ENCODE assay signal across 8 cellular contexts in genomic region chr4:152500798-152501434, GRCh38. TPM values are rescaled to one million over a fixed set of nuclear protein-coding genes. Genes with fewer than 3 reads are reported as not detected.
DNase-seq lines count a peak whose midpoint lies in the region; ATAC-seq, FAIRE-seq and TF ChIP-seq lines count a peak whose summit lies in the region.

No MANE protein-coding gene starts in this region.

- TF ChIP-seq CTCF in RWPE1 (conservative IDR thresholded peaks at IDR 0.05; ENCODE audit: low read depth) (peak; percentile 82), astrocyte (IDR thresholded peaks at IDR 0.05; ENCODE audit: insufficient read depth, low read depth, low read length) (peak; percentile 87), smooth muscle cell (IDR thresholded peaks at IDR 0.05; ENCODE audit: borderline replicate concordance, insufficient read depth, poor library complexity, severe bottlenecking) (peak; percentile 89)

- H3K4me1 ChIP-seq in astrocyte (ENCODE audit: insufficient read depth, low read length) (no peaks in the 10 kb centered on the region), smooth muscle cell (ENCODE audit: low read depth) (peaks cover 10% of the 10 kb centered on the region)

- H3K9ac ChIP-seq in astrocyte (ENCODE audit: low read length): no peak overlapping the region
- no peak overlapping the region for H3K9ac ChIP-seq in smooth muscle cell (ENCODE audit: low read depth)

- ATAC-seq in GM21619 (IDR thresholded peaks at IDR 0.05; ENCODE audit: unreplicated experiment): peak; percentile 42

- peak; percentile 96 for FAIRE-seq in astrocyte (lab: Jason Lieb, UNC)

- H3K9me3 Mint-ChIP-seq in astrocyte (ENCODE audit: unreplicated experiment): no peaks in the 10 kb centered on the region

- peak; percentile 55 to 59 for DNase-seq in NCI-H2081 (lab: John Stamatoyannopoulos, UW)
- no peak for DNase-seq in NCI-H2081 treated with DMSO at 0.1 percent for 48 hours (lab: John Stamatoyannopoulos, UW)
- DNase-seq in Kasumi-1 (lab: John Stamatoyannopoulos, UW): peak; percentile 86
- DNase-seq in RWPE1 (ENCODE audit: low spot score): peak; percentile 46
- DNase-seq in astrocyte (ENCODE audit: low read depth): peak; percentile 77
- DNase-seq in hippocampal formation (lab: John Stamatoyannopoulos, UW): peak; percentile 3 to 73
- no peak for DNase-seq in smooth muscle cell (lab: John Stamatoyannopoulos, UW; ENCODE audit: unreplicated experiment)

- no peak overlapping the region for H3K4me3 ChIP-seq in astrocyte (ENCODE audit: insufficient read depth, low read depth, low read length)
- H3K4me3 ChIP-seq in smooth muscle cell: no peak overlapping the region

- H2AFZ ChIP-seq in astrocyte (ENCODE audit: low read depth, low read length): no peak overlapping the region
- H2AFZ ChIP-seq in smooth muscle cell (ENCODE audit: low read depth): no peak overlapping the region

- no peak overlapping the region for H3K4me3 Mint-ChIP-seq in astrocyte (ENCODE audit: unreplicated experiment)

- WGBS in smooth muscle cell (ENCODE audit: low lambda C conversion rate): 0% methylated on average over 1 of the region's 1 CpG

- CTCF ChIA-PET in RWPE1 (lab: Yijun Ruan, JAX): interaction anchor here (0.6 to 1.5 kb wide), 25 partner anchors 10 to 520 kb away, joined by 3 to 15 read pairs (median 4); partner anchors contain the start of genes FBXW7 and TMEM154

- H3K79me2 ChIP-seq in astrocyte (ENCODE audit: insufficient read depth, low read length): peaks cover 49% of the 10 kb centered on the region
- H3K79me2 ChIP-seq in smooth muscle cell (ENCODE audit: low read depth): peaks cover 72% of the 10 kb centered on the region

- no peak overlapping the region for H3K4me2 ChIP-seq in astrocyte (ENCODE audit: low read length)
- H3K4me2 ChIP-seq in smooth muscle cell: peak overlapping the region; percentile 29

- H3F3A ChIP-seq in smooth muscle cell (ENCODE audit: low read depth): no peaks in the 10 kb centered on the region

- no peak overlapping the region for H3K27ac Mint-ChIP-seq in astrocyte (ENCODE audit: unreplicated experiment)

- H4K20me1 ChIP-seq in astrocyte (ENCODE audit: insufficient read depth, low read length): peaks cover 40% of the 10 kb centered on the region
- peaks cover 54% of the 10 kb centered on the region for H4K20me1 ChIP-seq in smooth muscle cell (ENCODE audit: low read depth)

- H3K36me3 ChIP-seq in astrocyte (ENCODE audit: insufficient read depth, low read length): no peaks in the 10 kb centered on the region
- H3K36me3 ChIP-seq in smooth muscle cell (ENCODE audit: low read depth): no peaks in the 10 kb centered on the region

- H3K27ac ChIP-seq in RWPE1 (no peak overlapping the region), astrocyte (ENCODE audit: low read depth, low read length) (no peak overlapping the region), smooth muscle cell (ENCODE audit: low read depth) (no peak overlapping the region)

- H3K27me3 ChIP-seq in astrocyte (ENCODE audit: insufficient read depth, low read length) (no peaks in the 10 kb centered on the region), smooth muscle cell (ENCODE audit: low read depth) (no peaks in the 10 kb centered on the region)

- no peaks in the 10 kb centered on the region for H3K36me3 Mint-ChIP-seq in astrocyte (ENCODE audit: low read depth, unreplicated experiment)

- H3K27me3 Mint-ChIP-seq in astrocyte (ENCODE audit: low read depth, unreplicated experiment): no peaks in the 10 kb centered on the region

- H3K4me1 Mint-ChIP-seq in astrocyte (ENCODE audit: low read depth, unreplicated experiment): peaks cover 13% of the 10 kb centered on the region

- POLR2A ChIA-PET in RWPE1 (lab: Yijun Ruan, JAX; ENCODE audit: low non-redundant PET): no interaction called here

- H3K9me3 ChIP-seq in astrocyte (ENCODE audit: insufficient read depth, low read depth, low read length) (no peaks in the 10 kb centered on the region), smooth muscle cell (replicated peaks; ENCODE audit: low read depth) (no peaks in the 10 kb centered on the region)

RNA-seq across cellular contexts. Expression of gene FBXW7, which starts 35.0 kb away (rescaled TPM):
- total RNA-seq in astrocyte (34.7 and 42.5 TPM in 2 replicates), smooth muscle cell (31.6 and 51.3 TPM in 2 replicates)
- polyA plus RNA-seq in smooth muscle cell: 16.4 and 21.6 TPM in 2 replicates

Comparison
In these comparisons a context has a peak if more than half of its experiments do, and no peak if none do; other contexts are left out.
1. DNase-seq: peak in NCI-H2081 (2 of 2), Kasumi-1 (2 of 2), RWPE1 (single experiment), astrocyte (single experiment) and hippocampal formation (2 of 2); none in NCI-H2081 treated with DMSO at 0.1 percent for 48 hours (single experiment) and smooth muscle cell (single experiment).
2. Peak in every context shown above with its lines, with median percentiles within 50 percentile points of each other: CTCF ChIP-seq.